8 cellular contexts compared by ENCODE assay signal in genomic region chr21:35204850-35205564, GRCh38.
DNase-seq lines count a peak whose midpoint lies in the region; ATAC-seq and TF ChIP-seq lines count a peak whose summit lies in the region.

No MANE protein-coding gene starts in this region.

- peak overlapping the region; percentile 60 for H3K4me3 Mint-ChIP-seq in central memory CD8-positive, alpha-beta T cell

- DNase-seq in GM06990 (ENCODE audit: extremely low read depth, insufficient read length): peak; percentile 44
- DNase-seq in OCI-M2 (lab: John Stamatoyannopoulos, UW; ENCODE audit: unreplicated experiment): peak; percentile 46
- no peak for DNase-seq in central memory CD8-positive, alpha-beta T cell (ENCODE audit: low spot score in 2 of 2)
- peak; percentile 75 for DNase-seq in medulla oblongata (ENCODE audit: extremely low spot score)
- peak in 37 of 49 donors; percentile 1 to 73 (median 37) for DNase-seq in substantia nigra (lab: John Stamatoyannopoulos, UW)
- no peak for DNase-seq in SJCRH30

- 0 out of 2 replicates have a peak, but pooled peaks cover 5% of the 10 kb centered on the region for H3K4me1 ChIP-seq in SJCRH30

- H3K9me3 ChIP-seq in SJCRH30 (replicated peaks): no peaks in the 10 kb centered on the region; the same call in 1 of the 2 replicates

- no peak for TF ChIP-seq CTCF in GM06990 (IDR thresholded peaks at IDR 0.05; ENCODE audit: insufficient read depth, low read length, poor library complexity, severe bottlenecking)

- peaks cover 16% of the 10 kb centered on the region for H3K27me3 Mint-ChIP-seq in central memory CD8-positive, alpha-beta T cell

- H3K36me3 ChIP-seq in GM06990 (ENCODE audit: control insufficient read depth, insufficient read depth, low read length) (no peaks in the 10 kb centered on the region), SJCRH30 (no peaks in the 10 kb centered on the region)

- peaks cover 5% of the 10 kb centered on the region for H3K9me3 Mint-ChIP-seq in central memory CD8-positive, alpha-beta T cell

- H3K27me3 ChIP-seq in GM06990 (replicated peaks; ENCODE audit: control insufficient read depth, insufficient read depth, low read length) (no peaks in the 10 kb centered on the region), SJCRH30 (no peaks in the 10 kb centered on the region)

- H3K4me1 Mint-ChIP-seq in central memory CD8-positive, alpha-beta T cell: peaks cover 12% of the 10 kb centered on the region

- H3K36me3 Mint-ChIP-seq in central memory CD8-positive, alpha-beta T cell (ENCODE audit: insufficient read depth): peaks cover 2% of the 10 kb centered on the region

- no peak overlapping the region for H3K27ac Mint-ChIP-seq in central memory CD8-positive, alpha-beta T cell (ENCODE audit: low read depth)

- no peak for ATAC-seq in central memory CD8-positive, alpha-beta T cell (replicated peaks; ENCODE audit: extremely low read depth, poor library complexity, severe bottlenecking)
- no peak for ATAC-seq in GM19397 (IDR thresholded peaks at IDR 0.05; ENCODE audit: unreplicated experiment)
- ATAC-seq in GM21825 (IDR thresholded peaks at IDR 0.05; ENCODE audit: unreplicated experiment): no peak

- H3K27ac ChIP-seq in substantia nigra (ENCODE audit: low read depth, low read length, poor library complexity, severe bottlenecking): peak overlapping the region; percentile 26
- no peak overlapping the region for H3K27ac ChIP-seq in SJCRH30

- H3K4me3 ChIP-seq in GM06990 (replicated peaks; ENCODE audit: low read depth, low read length): no peak overlapping the region
- no peak overlapping the region for H3K4me3 ChIP-seq in SJCRH30

Comparison
In these comparisons a context has a peak if more than half of its experiments do, and no peak if none do; other contexts are left out.
1. DNase-seq: peak in GM06990 (single experiment), OCI-M2 (single experiment), medulla oblongata (single experiment) and substantia nigra (37 of 49); none in central memory CD8-positive, alpha-beta T cell (0 of 2) and SJCRH30 (0 of 2).